ENCODE assay signal across 8 cellular contexts in genomic region chr10:98269435-98269912, GRCh38. TPM values are rescaled to one million over a fixed set of nuclear protein-coding genes. Genes with fewer than 3 reads are reported as not detected.
DNase-seq lines count a peak whose midpoint lies in the region; ATAC-seq and TF ChIP-seq lines count a peak whose summit lies in the region.

No MANE protein-coding gene starts in this region.

- H3K4me3 Mint-ChIP-seq in CD4-positive, alpha-beta memory T cell = peak overlapping the region in 2 of 8 donors; percentile 31 to 75

- H3K4me1 ChIP-seq in SJCRH30 = peaks cover 32% of the 10 kb centered on the region
- peaks cover 5 to 52% (median 21%) of the 10 kb centered on the region in 3 donors for H3K4me1 ChIP-seq in gastroesophageal sphincter
- peaks cover 21% of the 10 kb centered on the region for H3K4me1 ChIP-seq in rectal smooth muscle tissue (ENCODE audit: control insufficient read depth, insufficient read depth, low read length)
- H3K4me1 ChIP-seq in CD4-positive, alpha-beta memory T cell (ENCODE audit: insufficient read depth, low read length) = no peaks in the 10 kb centered on the region

- ATAC-seq in gastroesophageal sphincter = peak; percentile 90
- ATAC-seq in HG03460 (IDR thresholded peaks at IDR 0.05; ENCODE audit: unreplicated experiment) = no peak

- H3K27me3 Mint-ChIP-seq in CD4-positive, alpha-beta memory T cell = peaks cover 38 to 39% of the 10 kb centered on the region in 2 donors

- intact Hi-C loops in CD4-positive, alpha-beta memory T cell (cut with micrococcal nuclease) = no loop called here

- no peaks in the 10 kb centered on the region for H3K36me3 ChIP-seq in SJCRH30
- no peaks in the 10 kb centered on the region for H3K36me3 ChIP-seq in gastroesophageal sphincter
- H3K36me3 ChIP-seq in rectal smooth muscle tissue (ENCODE audit: control insufficient read depth, insufficient read depth, low read length) = no peaks in the 10 kb centered on the region
- no peaks in the 10 kb centered on the region for H3K36me3 ChIP-seq in CD4-positive, alpha-beta memory T cell (ENCODE audit: insufficient read depth, low read length)

- peaks cover 0 to 8% (median 3%) of the 10 kb centered on the region in 4 donors for H3K4me1 Mint-ChIP-seq in CD4-positive, alpha-beta memory T cell

- H3K36me3 Mint-ChIP-seq in CD4-positive, alpha-beta memory T cell = peaks cover 0 to 3% of the 10 kb centered on the region in 2 donors

- no peak for TF ChIP-seq POLR2A in gastroesophageal sphincter (IDR thresholded peaks at IDR 0.05)

- no peaks in the 10 kb centered on the region for H3K9me3 Mint-ChIP-seq in CD4-positive, alpha-beta memory T cell

- TF ChIP-seq CTCF in gastroesophageal sphincter (IDR thresholded peaks at IDR 0.05) = no peak

- CTCF ChIA-PET in CD4-positive, alpha-beta memory T cell (lab: Charles Lee; ENCODE audit: partially characterized antibody) = no interaction called here

- no peak overlapping the region for H3K9ac ChIP-seq in rectal smooth muscle tissue (ENCODE audit: low read length)

- 0 to 10% methylated on average over 1 to 2 of the region's 8 CpGs for WGBS in gastroesophageal sphincter (ENCODE audit: low coverage in 1 of 2), 2 donors

- H3K27me3 ChIP-seq in SJCRH30 = no peaks in the 10 kb centered on the region
- H3K27me3 ChIP-seq in gastroesophageal sphincter = no peaks in the 10 kb centered on the region
- no peaks in the 10 kb centered on the region for H3K27me3 ChIP-seq in rectal smooth muscle tissue (ENCODE audit: control insufficient read depth, insufficient read depth, low read length)
- H3K27me3 ChIP-seq in CD4-positive, alpha-beta memory T cell (ENCODE audit: insufficient read depth, low read length) = peaks cover 12% of the 10 kb centered on the region

- peak overlapping the region in 1 of 7 donors; percentile 55 for H3K27ac Mint-ChIP-seq in CD4-positive, alpha-beta memory T cell

- no peak for TF ChIP-seq EP300 in gastroesophageal sphincter (IDR thresholded peaks at IDR 0.05)

- H3K27ac ChIP-seq in SJCRH30 (peak overlapping the region; percentile 65), gastroesophageal sphincter (peak overlapping the region; percentile 68 to 92 (median 90)), rectal smooth muscle tissue (ENCODE audit: low read depth, low read length) (peak overlapping the region; percentile 64)
- H3K27ac ChIP-seq in CD4-positive, alpha-beta memory T cell (ENCODE audit: low read depth, low read length) = no peak overlapping the region

- H3K4me3 ChIP-seq in SJCRH30 (peak overlapping the region; percentile 6; the same call in 1 of the 2 replicates), gastroesophageal sphincter (peak overlapping the region in 1 of 2 donors; percentile 54), rectal smooth muscle tissue (ENCODE audit: low read length) (peak overlapping the region; percentile 5)
- H3K4me3 ChIP-seq in CD4-positive, alpha-beta memory T cell (ENCODE audit: low read length in 2 of 2) = no peak overlapping the region

- H3K9me3 ChIP-seq in SJCRH30 (replicated peaks) = no peaks in the 10 kb centered on the region
- H3K9me3 ChIP-seq in gastroesophageal sphincter = no peaks in the 10 kb centered on the region
- H3K9me3 ChIP-seq in CD4-positive, alpha-beta memory T cell (ENCODE audit: control insufficient read depth in 1 of 2, low read length in 2 of 2) = no peaks in the 10 kb centered on the region

- POLR2A ChIA-PET in CD4-positive, alpha-beta memory T cell (lab: Charles Lee; ENCODE audit: partially characterized antibody) = no interaction called here

- DNase-seq in EL (peak; percentile 93), SJCRH30 (peak; percentile 81 to 88), NCI-H2227 (lab: John Stamatoyannopoulos, UW; ENCODE audit: unreplicated experiment) (no peak), DMS79 (lab: John Stamatoyannopoulos, UW) (no peak)
- DNase-seq in CD4-positive, alpha-beta memory T cell = no peak

RNA-seq across cellular contexts. Expression of gene LOXL4, which starts 1.5 kb away (rescaled TPM):
- 8.1 and 8.7 TPM in 2 replicates for total RNA-seq in SJCRH30 (2014; rRNA removed; shearing (Covaris generic))
- 10 to 100 TPM; 10.6 to 20.7 (median 16.3) TPM for total RNA-seq in gastroesophageal sphincter
- total RNA-seq in CD4-positive, alpha-beta memory T cell = not detected
- under 1 TPM in 1 of 2 donors, not detected in 1; 0.10 TPM for polyA plus RNA-seq in CD4-positive, alpha-beta memory T cell

Comparison
In these comparisons a context has a peak if more than half of its experiments do, and no peak if none do; other contexts are left out.
1. DNase-seq: peak in EL (single experiment) and SJCRH30 (2 of 2); none in CD4-positive, alpha-beta memory T cell (0 of 5), NCI-H2227 (single experiment) and DMS79 (single experiment).
2. H3K4me3 ChIP-seq: peak in SJCRH30 (single experiment) and rectal smooth muscle tissue (single experiment); none in CD4-positive, alpha-beta memory T cell (0 of 2).